Comparison of ENCODE assay signal across 15 cellular contexts in the genomic region with DNA sequence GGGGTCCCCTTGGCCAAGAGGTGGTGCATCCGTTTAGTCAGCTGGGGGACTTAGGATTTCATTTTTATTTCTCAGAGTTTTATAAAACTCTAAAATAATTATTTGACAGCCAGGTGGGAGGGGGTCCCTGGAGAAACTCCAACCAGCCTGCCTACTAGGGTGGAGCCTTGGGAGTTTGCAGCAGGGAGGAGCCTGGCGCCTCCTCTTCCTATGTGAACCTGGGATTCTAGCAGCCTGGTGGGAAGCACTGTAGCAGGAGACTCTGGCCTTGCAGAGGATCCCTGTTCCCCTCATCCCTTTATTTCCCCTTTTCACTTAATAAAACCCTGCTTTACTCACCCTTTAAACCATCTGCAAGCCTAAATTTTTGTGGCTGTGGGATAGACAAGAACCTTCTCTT. TPM values are rescaled to one million over a fixed set of nuclear protein-coding genes. Genes with fewer than 3 reads are reported as not detected.
DNase-seq lines count a peak whose midpoint lies in the region; ATAC-seq and TF ChIP-seq lines count a peak whose summit lies in the region.
"Had no signal": no experiment of that assay in that cellular context is flagged by ENCODE, and none has a peak within 500 bp of the region (broad histone marks: within the 10 kb centered on the region; RNA-seq: fewer than 3 reads in every experiment).

No MANE protein-coding gene starts in this region.

- no peaks in the 10 kb centered on the region for H3K27me3 ChIP-seq in right cardiac atrium (ENCODE audit: control insufficient read depth, insufficient read depth)
- no peaks in the 10 kb centered on the region for H3K27me3 ChIP-seq in psoas muscle (ENCODE audit: insufficient read depth in 3 of 3, low read length in 2 of 3)
- H3K27me3 ChIP-seq: SJSA1 had no signal

- no peak overlapping the region for H3K27ac ChIP-seq in right cardiac atrium (ENCODE audit: low read length)
- H3K27ac ChIP-seq in psoas muscle: no peak overlapping the region
- H3K27ac ChIP-seq: GM23248, SJSA1 had no signal

- H3K9me3 ChIP-seq in right cardiac atrium (ENCODE audit: control insufficient read depth, low read length) (no peaks in the 10 kb centered on the region), mucosa of descending colon (no peaks in the 10 kb centered on the region), psoas muscle (no peaks in the 10 kb centered on the region)
- H3K9me3 ChIP-seq: Caco-2, SJSA1 had no signal

- no peaks in the 10 kb centered on the region for H3K36me3 ChIP-seq in mucosa of descending colon (ENCODE audit: low read depth)
- no peaks in the 10 kb centered on the region for H3K36me3 ChIP-seq in psoas muscle (ENCODE audit: insufficient read depth in 1 of 2, low read depth in 1 of 2)
- H3K36me3 ChIP-seq: SJSA1 had no signal

- DNase-seq in NCI-H748 (lab: John Stamatoyannopoulos, UW; ENCODE audit: unreplicated experiment) (peak; percentile 17), NCI-H748 treated with DMSO at 0.1 percent for 48 hours (lab: John Stamatoyannopoulos, UW) (no peak), NCI-H226 (peak; percentile 25), right cardiac atrium (no peak), mucosa of descending colon (no peak), psoas muscle (no peak), NCI-H345 (lab: John Stamatoyannopoulos, UW) (no peak), hippocampal formation (lab: John Stamatoyannopoulos, UW) (no peak)
- DNase-seq: Caco-2, DMS79, NCI-H510A, RPMI8226 had no signal

- TF ChIP-seq CTCF in mucosa of descending colon (IDR thresholded peaks at IDR 0.05) (no peak), psoas muscle (IDR thresholded peaks at IDR 0.05) (no peak)

- intact Hi-C loops in right cardiac atrium (cut with DNase I): no loop called here
- intact Hi-C loops in mucosa of descending colon (cut with DNase I, micrococcal nuclease): no loop called here
- intact Hi-C loops in psoas muscle (cut with DNase I): no loop called here

- H3K4me3 ChIP-seq in right cardiac atrium (ENCODE audit: low read length) (no peak overlapping the region), mucosa of descending colon (no peak overlapping the region), psoas muscle (no peak overlapping the region)
- H3K4me3 ChIP-seq: GM23248, K562, SJSA1 had no signal

- 84% methylated on average over 2 of the region's 2 CpGs for WGBS in right cardiac atrium
- WGBS in psoas muscle, 3 donors: 92 to 98% (median 98%) methylated on average over 2 of the region's 2 CpGs

- H3K4me1 ChIP-seq in right cardiac atrium (ENCODE audit: control insufficient read depth, insufficient read depth, low read length): peaks cover 5% of the 10 kb centered on the region
- H3K4me1 ChIP-seq in mucosa of descending colon (ENCODE audit: low read depth): no peaks in the 10 kb centered on the region
- H3K4me1 ChIP-seq in psoas muscle: no peaks in the 10 kb centered on the region
- H3K4me1 ChIP-seq: Caco-2, SJSA1 had no signal

- ATAC-seq in right cardiac atrium (peak; percentile 30 to 44), mucosa of descending colon (peak; percentile 56), psoas muscle (no peak)
- ATAC-seq: K562 had no signal

RNA-seq across cellular contexts. Expression of a gene that starts 50.8 kb away (rescaled TPM):
- total RNA-seq in right cardiac atrium (10 to 100 TPM; 24.6 to 28.9 (median 28.1) TPM), mucosa of descending colon (10 to 100 TPM in 2 of 3 donors, 1 to 10 TPM in 1; 9.3 to 11.0 (median 10.2) TPM), psoas muscle (10 to 100 TPM; 17.9 to 25.0 (median 18.7) TPM)
- polyA plus RNA-seq in right cardiac atrium (18.1 TPM), psoas muscle (10 to 100 TPM; 10.4 to 21.7 (median 19.0) TPM)

Comparison
In these comparisons a context has a peak if more than half of its experiments do, and no peak if none do; other contexts are left out.
1. DNase-seq: peak in NCI-H748 (single experiment) and NCI-H226 (single experiment); none in NCI-H748 treated with DMSO at 0.1 percent for 48 hours (single experiment), right cardiac atrium (0 of 3), mucosa of descending colon (0 of 3), psoas muscle (0 of 2), NCI-H345 (single experiment) and hippocampal formation (0 of 2).
2. ATAC-seq: peak in right cardiac atrium (2 of 2) and mucosa of descending colon (single experiment); none in psoas muscle (0 of 4).